In genomic region chr17:43546317-43547188, GRCh38 we compare ENCODE assay signal across 8 cellular contexts. TPM values are rescaled to one million over a fixed set of nuclear protein-coding genes. Genes with fewer than 3 reads are reported as not detected.
DNase-seq lines count a peak whose midpoint lies in the region; ATAC-seq, FAIRE-seq and TF ChIP-seq lines count a peak whose summit lies in the region.

Gene ETV4, minus strand, starts transcription at chr17:43546340. Its CDS starts 723 bp downstream, at chr17:43545617.

- H3K4me2 ChIP-seq in H1 (ENCODE audit: insufficient read depth in 1 of 2, low read depth in 2 of 2, low read length in 2 of 2): peak within 1 kb of the TSS; percentile 78 to 88

- H3K79me2 ChIP-seq in H1 (ENCODE audit: control insufficient read depth in 1 of 2, insufficient read depth in 2 of 2, low read length in 2 of 2): peaks cover 16 to 32% of the 10 kb centered on the region in 2 experiments; a peak in 3 of 4 replicates

- peak within 1 kb of the TSS; percentile 79 for H3K4ac ChIP-seq in H1 (replicated peaks; ENCODE audit: insufficient read length, low read depth, low read length)

- H2BK20ac ChIP-seq in H1 (ENCODE audit: low read length): 0 out of 2 replicates have a peak within 1 kb of the TSS, but pooled peaks have one; percentile 32

- no peaks in the 10 kb centered on the region for H3K9me3 Mint-ChIP-seq in memory B cell

- TF ChIP-seq CTCF in BE2C (IDR thresholded peaks at IDR 0.05; ENCODE audit: low read depth, low read length): no peak
- TF ChIP-seq CTCF in H1 (IDR thresholded peaks at IDR 0.05; ENCODE audit: control extremely low read depth in 1 of 3, insufficient read depth in 1 of 3, low read depth in 1 of 3, low read length in 3 of 3): no peak

- 0 out of 3 replicates have a peak, but pooled peaks of 1 of the 2 experiments have one; percentile 1 for TF ChIP-seq POLR2A in H1 (IDR thresholded peaks at IDR 0.05; ENCODE audit: control extremely low read depth in 1 of 2, low read depth in 2 of 2, low read length in 2 of 2)

- peak within 1 kb of the TSS; percentile 81; the same call in 1 of the 2 replicates for H2BK15ac ChIP-seq in H1 (ENCODE audit: low read length)

- H2BK120ac ChIP-seq in H1 (replicated peaks; ENCODE audit: low read depth, low read length): no peak within 1 kb of the TSS

- no peak for FAIRE-seq in H1 (lab: Jason Lieb, UNC)

- H3K36me3 ChIP-seq in BE2C (no peaks in the 10 kb centered on the region), H1 (ENCODE audit: control insufficient read depth in 2 of 4, insufficient read depth in 4 of 4, low read length in 3 of 4) (no peaks in the 10 kb centered on the region)

- peak within 1 kb of the TSS; percentile 75 for H3K4me3 ChIP-seq in BE2C (ENCODE audit: low read depth, low read length)
- peak within 1 kb of the TSS; percentile 56 to 71 (median 64) for H3K4me3 ChIP-seq in H1 (ENCODE audit: extremely low read depth in 1 of 4, insufficient read depth in 2 of 4, low read depth in 3 of 4, low read length in 4 of 4)

- no peak for TF ChIP-seq RAD21 in H1 (IDR thresholded peaks at IDR 0.05 in 1 of 2, conservative IDR thresholded peaks at IDR 0.05 in 1 of 2; ENCODE audit: low read depth in 2 of 2, low read length in 2 of 2)

- peak within 1 kb of the TSS; percentile 80 for H3K4me3 Mint-ChIP-seq in memory B cell

- peak; percentile 98 for DNase-seq in BE2C
- DNase-seq in HK-2 (ENCODE audit: unreplicated experiment): peak; percentile 91
- DNase-seq in NOMO-1 (lab: John Stamatoyannopoulos, UW; ENCODE audit: unreplicated experiment in 2 of 2): peak; percentile 89 to 90
- DNase-seq in activated CD8-positive, alpha-beta memory T cell treated with anti-CD3 and anti-CD28 coated beads for 4 hours (ENCODE audit: low read depth in 2 of 2): peak; percentile 69 to 76
- peak; percentile 84 to 96 for DNase-seq in H1 (ENCODE audit: low read depth in 1 of 2, low spot score in 2 of 2)
- peak; percentile 72 to 76 for DNase-seq in memory B cell (ENCODE audit: low spot score in 2 of 2)
- peak; percentile 81 to 84 (median 82) for DNase-seq in stimulated activated CD4-positive, alpha-beta T cell treated with anti-CD3 and anti-CD28 coated beads, TNF-alpha, amount 100 ng/mL, for 4 hours (ENCODE audit: low read depth in 3 of 3)

- H3K27me3 Mint-ChIP-seq in memory B cell: peaks cover 23% of the 10 kb centered on the region

- peak; percentile 88 for ATAC-seq in GM19397 (IDR thresholded peaks at IDR 0.05; ENCODE audit: unreplicated experiment)
- peak; percentile 89 for ATAC-seq in memory B cell (ENCODE audit: low read depth)

- H4K8ac ChIP-seq in H1 (ENCODE audit: extremely low read depth, insufficient read depth, low read length): peak within 1 kb of the TSS; percentile 96

- H3K9ac ChIP-seq in H1 (replicated peaks in 1 of 4; ENCODE audit: extremely low read depth in 1 of 4, low read depth in 3 of 4, low read length in 3 of 4): peak within 1 kb of the TSS; percentile 63 to 73 (median 68)

- peaks cover 11% of the 10 kb centered on the region for H3K79me1 ChIP-seq in H1 (ENCODE audit: low read depth, low read length)

- H3K18ac ChIP-seq in H1 (ENCODE audit: extremely low read depth, low read length): peak within 1 kb of the TSS; percentile 82

- no peak within 1 kb of the TSS for H3K23ac ChIP-seq in H1 (ENCODE audit: insufficient read length)

- no peak within 1 kb of the TSS for H3K27ac Mint-ChIP-seq in memory B cell

- H3K14ac ChIP-seq in H1 (ENCODE audit: insufficient read length): no peak within 1 kb of the TSS

- no peak within 1 kb of the TSS for H2AK5ac ChIP-seq in H1 (ENCODE audit: low read depth, low read length)

- H2BK12ac ChIP-seq in H1 (ENCODE audit: low read depth, low read length): peak within 1 kb of the TSS; percentile 93

- no peaks in the 10 kb centered on the region for H3K27me3 ChIP-seq in BE2C
- peaks cover 0 to 12% (median 7%) of the 10 kb centered on the region in 4 experiments; a peak in 5 of 7 replicates for H3K27me3 ChIP-seq in H1 (replicated peaks in 1 of 4; ENCODE audit: control insufficient read depth in 3 of 4, extremely low read depth in 1 of 4, insufficient read depth in 3 of 4, low read length in 3 of 4)

- no peak within 1 kb of the TSS for H4K5ac ChIP-seq in H1 (ENCODE audit: insufficient read length, low read depth, low read length)

- peak within 1 kb of the TSS; percentile 82; the same call in 1 of the 2 replicates for H3K27ac ChIP-seq in H1 (ENCODE audit: low read depth, low read length)

- H3K9me3 ChIP-seq in BE2C (no peaks in the 10 kb centered on the region), H1 (ENCODE audit: insufficient read depth in 2 of 2, low read depth in 1 of 2, low read length in 1 of 2) (no peaks in the 10 kb centered on the region)

- H2BK5ac ChIP-seq in H1 (ENCODE audit: low read depth, low read length): peak within 1 kb of the TSS; percentile 95

- CTCF ChIA-PET in H1 (lab: Charles Lee; ENCODE audit: partially characterized antibody): interaction anchor here (0.7 to 2.2 kb wide), 14 partner anchors 9 to 215 kb away, joined by 3 to 10 read pairs (median 4); no protein-coding TSS in a partner anchor

- H3K4me1 ChIP-seq in BE2C (peaks cover under 1% of the 10 kb centered on the region), H1 (replicated peaks in 1 of 4; ENCODE audit: control insufficient read depth in 3 of 4, insufficient read depth in 4 of 4, low read length in 3 of 4) (peaks cover 24 to 35% (median 30%) of the 10 kb centered on the region in 4 experiments)

- no peak within 1 kb of the TSS for H2AFZ ChIP-seq in H1 (ENCODE audit: low read length)

- peak within 1 kb of the TSS; percentile 66 for H3K56ac ChIP-seq in H1 (replicated peaks; ENCODE audit: insufficient read length, low read depth, low read length)

- H3K4me1 Mint-ChIP-seq in memory B cell: peaks cover 18% of the 10 kb centered on the region

- H4K91ac ChIP-seq in H1 (replicated peaks; ENCODE audit: insufficient read length, low read length): peak within 1 kb of the TSS; percentile 62

- TF ChIP-seq EP300 in H1 (IDR thresholded peaks at IDR 0.05; ENCODE audit: borderline replicate concordance in 1 of 2, low read depth in 2 of 2, low read length in 2 of 2): no peak

- no peaks in the 10 kb centered on the region for H3K36me3 Mint-ChIP-seq in memory B cell

- 3% methylated on average over 37 of the region's 47 CpGs; no CpG with 5 or more reads in 1 of the 2 experiments for WGBS in H1 (ENCODE audit: extremely low coverage in 1 of 2, insufficient coverage in 1 of 2, insufficient read length in 1 of 2, insufficient replicate concordance in 2 of 2, low coverage in 1 of 2, low lambda C conversion rate in 2 of 2, missing lambda C conversion rate in 1 of 2), 2 experiments

- H3K23me2 ChIP-seq in H1 (ENCODE audit: low read depth, low read length): peaks cover 19% of the 10 kb centered on the region

- no peaks in the 10 kb centered on the region for H4K20me1 ChIP-seq in H1 (replicated peaks in 1 of 2; ENCODE audit: control insufficient read depth in 1 of 2, insufficient read depth in 2 of 2, low read length in 2 of 2)

- POLR2A ChIA-PET in H1 (lab: Charles Lee; ENCODE audit: partially characterized antibody): interaction anchor here (0.6 to 12.8 kb wide), 15 partner anchors 8 to 229 kb away, joined by 3 to 345 read pairs (median 3); no protein-coding TSS in a partner anchor

TF ChIP-seq in H1, 55 proteins besides CTCF, POLR2A, EP300 and RAD21:
- TF ChIP-seq EGR1 (IDR thresholded peaks at IDR 0.05; ENCODE audit: borderline replicate concordance, low read depth, low read length): no peak
- TF ChIP-seq SP1 (IDR thresholded peaks at IDR 0.05; ENCODE audit: low read depth, low read length): peak; percentile 11; the same call in 1 of the 2 replicates
- TF ChIP-seq JUND (IDR thresholded peaks at IDR 0.05; ENCODE audit: low read length): no peak
- TF ChIP-seq HDAC6 (IDR thresholded peaks at IDR 0.05; ENCODE audit: low read depth, low read length): no peak
- peak; percentile 24; the same call in 1 of the 2 replicates for TF ChIP-seq TAF1 (IDR thresholded peaks at IDR 0.05; ENCODE audit: low read depth, low read length)
- no peak for TF ChIP-seq SUZ12 (IDR thresholded peaks at IDR 0.05; ENCODE audit: low read length)
- peak; percentile 76 for TF ChIP-seq KDM1A (IDR thresholded peaks at IDR 0.05; ENCODE audit: borderline replicate concordance, low read length)
- no peak for TF ChIP-seq CREB1 (IDR thresholded peaks at IDR 0.05)
- no peak for TF ChIP-seq NANOG (IDR thresholded peaks at IDR 0.05; ENCODE audit: insufficient read depth, low read depth, low read length, poor library complexity, severe bottlenecking)
- TF ChIP-seq USF2 (IDR thresholded peaks at IDR 0.05; ENCODE audit: low read length): no peak
TF ChIP-seq in H1: peak in this region for 3.

RNA-seq across cellular contexts. Expression of gene ETV4, which starts in this region (rescaled TPM):
- polyA plus RNA-seq in BE2C (2012; ENCODE audit: insufficient read depth, insufficient read length, low read depth): 146 TPM
- total RNA-seq in H1 (2021; fragmentation: NEBNext Ultra II Directional; extraction: Animal tissue kit (Norgen Biotek cat#: 25700)): 137 and 143 TPM in 2 replicates
- 75.2 and 95.8 TPM in 2 replicates for polyA plus RNA-seq in H1 (2011; rRNA removed)
- 68.9 TPM for polyA plus RNA-seq in H1 (2011; cell fraction: cytosol; rRNA removed)
- 115 TPM for polyA plus RNA-seq in H1 (2011; cell fraction: nucleus; rRNA removed)
- 94.3 to 115 TPM (median 103 TPM) in 4 replicates for polyA plus RNA-seq in H1 (2012, experiment 1 of 2)
- 146 TPM for polyA plus RNA-seq in H1 (2012, experiment 2 of 2)
- polyA plus RNA-seq in H1 (2013, experiment 1 of 2): 118 TPM
- 117 TPM for polyA plus RNA-seq in H1 (2013, experiment 2 of 2)
- polyA minus RNA-seq in H1 (2011; rRNA and poly(A)+ RNA removed): 41.1 and 46.8 TPM in 2 replicates
- 52.2 TPM for polyA minus RNA-seq in H1 (2011; cell fraction: cytosol; rRNA and poly(A)+ RNA removed)
- 25.6 TPM for polyA minus RNA-seq in H1 (2011; cell fraction: nucleus; rRNA and poly(A)+ RNA removed)

Comparison
In these comparisons a context has a peak if more than half of its experiments do, and no peak if none do; other contexts are left out.
1. Peak in every context shown above with its lines: DNase-seq, ATAC-seq, H3K4me3 ChIP-seq and H3K27ac ChIP-seq.